Comparison of ENCODE assay signal across 32 cellular contexts in the genomic region with DNA sequence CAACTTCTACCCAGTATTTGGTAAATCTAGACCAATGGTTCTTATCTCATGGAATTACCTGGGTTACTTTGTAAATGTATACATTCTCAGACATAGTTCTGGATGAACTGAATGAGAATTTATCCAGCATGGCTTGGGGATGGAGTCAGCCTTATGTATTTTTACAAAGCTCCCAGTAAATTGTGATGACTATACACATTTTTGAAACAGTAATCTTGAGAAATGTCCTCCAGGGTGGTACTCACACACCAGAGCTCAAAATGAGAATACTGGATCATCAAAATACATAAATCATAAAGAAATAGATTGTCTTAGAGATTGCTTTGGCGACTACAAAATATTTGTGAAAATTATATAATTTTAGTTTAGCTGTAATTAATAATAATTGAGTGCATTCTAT.
DNase-seq lines count a peak whose midpoint lies in the region; ATAC-seq, FAIRE-seq and TF ChIP-seq lines count a peak whose summit lies in the region.
"Had no signal": no experiment of that assay in that cellular context is flagged by ENCODE, and none has a peak within 500 bp of the region (broad histone marks: within the 10 kb centered on the region; RNA-seq: fewer than 3 reads in every experiment).

No MANE protein-coding gene starts in this region.

- H2AK5ac ChIP-seq in IMR-90 (ENCODE audit: low read depth, low read length) = no peak overlapping the region

- no peaks in the 10 kb centered on the region for H3K36me3 ChIP-seq in HepG2 (replicated peaks in 1 of 2; ENCODE audit: control insufficient read depth in 1 of 2, insufficient read depth in 2 of 2, low read length in 2 of 2)
- no peaks in the 10 kb centered on the region for H3K36me3 ChIP-seq in right lobe of liver
- no peaks in the 10 kb centered on the region for H3K36me3 ChIP-seq in IMR-90 (ENCODE audit: control insufficient read depth, insufficient read depth, low read length)
- no peaks in the 10 kb centered on the region for H3K36me3 ChIP-seq in body of pancreas (replicated peaks in 1 of 2; ENCODE audit: insufficient read depth in 1 of 2, low read depth in 2 of 2)
- H3K36me3 ChIP-seq: BE2C; BLaER1; BLaER1 treated with 17β-estradiol and CSF1 and Interleukin-3, amounts not matched to agents 10 nM and 100 nM had no signal

- CTCF ChIA-PET in HepG2 (lab: Yijun Ruan, JAX; ENCODE audit: low intra/inter-chr PET ratio, low total read pairs) = no interaction called here
- CTCF ChIA-PET in A549 (lab: Yijun Ruan, JAX) = no interaction called here
- CTCF ChIA-PET in IMR-90 (lab: Yijun Ruan, JAX) = interaction anchor here (0.6 kb wide), 1 partner anchor 1420 kb away, joined by 3 read pairs; no protein-coding TSS in a partner anchor

- no peak for TF ChIP-seq RAD21 in HepG2 (CRISPR knock-in tag; IDR thresholded peaks at IDR 0.05)
- TF ChIP-seq RAD21 in A549 (conservative IDR thresholded peaks at IDR 0.05 in 1 of 2, IDR thresholded peaks at IDR 0.05 in 1 of 2) = no peak
- TF ChIP-seq RAD21 in IMR-90 (IDR thresholded peaks at IDR 0.05; ENCODE audit: low read length) = no peak

- no peak overlapping the region for H2BK15ac ChIP-seq in IMR-90 (ENCODE audit: low read depth, low read length)

- dilution Hi-C loops in IMR-90 (cut with HindIII; ENCODE audit: low sequenced_read_pairs, unreplicated experiment) = no loop called here

- H4K20me1 ChIP-seq in HepG2 (ENCODE audit: insufficient read depth, low read length) (no peaks in the 10 kb centered on the region), IMR-90 (ENCODE audit: insufficient read depth, low read length) (no peaks in the 10 kb centered on the region)
- H4K20me1 ChIP-seq: BLaER1; BLaER1 treated with 17β-estradiol and CSF1 and Interleukin-3, amounts not matched to agents 10 nM and 100 nM had no signal

- in situ Hi-C loops in HepG2 (cut with HindIII; ENCODE audit: extremely low pct_ligation_motif_present, low pct_unique_long_range_greater_than_20kb) = no loop called here
- in situ Hi-C loops in IMR-90 (cut with MboI; ENCODE audit: low sequenced_read_pairs) = no loop called here

- no peak overlapping the region for H3K23ac ChIP-seq in IMR-90 (ENCODE audit: low read depth, low read length)

- BruUV-seq in HepG2 (replicated peaks; lab: Mats Ljungman, UMichigan) (no TSS peak), IMR-90 (replicated peaks; lab: Mats Ljungman, UMichigan) (no TSS peak)

- H4K8ac ChIP-seq in IMR-90 (ENCODE audit: low read depth in 2 of 2, low read length in 2 of 2) = no peak overlapping the region

- H2AK9ac ChIP-seq in IMR-90 (replicated peaks; ENCODE audit: low read depth, low read length, poor library complexity) = no peak overlapping the region

- ATAC-seq in HepG2 = no peak
- ATAC-seq in right lobe of liver = no peak
- ATAC-seq in A549 = no peak
- no peak for ATAC-seq in IMR-90 (ENCODE audit: low read depth)
- no peak for ATAC-seq in body of pancreas
- no peak for ATAC-seq in GM18870 (IDR thresholded peaks at IDR 0.05; ENCODE audit: unreplicated experiment)
- ATAC-seq: CD8-positive, alpha-beta T cell had no signal

- H4K91ac ChIP-seq in IMR-90 (ENCODE audit: insufficient read depth, low read depth, low read length) = no peak overlapping the region

- H3K9me1 ChIP-seq in IMR-90 (ENCODE audit: insufficient read depth, low read length) = no peaks in the 10 kb centered on the region

- POLR2A ChIA-PET in HepG2 (lab: Yijun Ruan, JAX) = no interaction called here
- POLR2A ChIA-PET in A549 (lab: Yijun Ruan, JAX) = no interaction called here
- POLR2A ChIA-PET in IMR-90 (lab: Charles Lee; ENCODE audit: unreplicated experiment) = no interaction called here

- intact Hi-C loops in HepG2 (cut with micrococcal nuclease; ENCODE audit: unreplicated experiment) (no loop called here), right lobe of liver (cut with DNase I) (no loop called here), IMR-90 (cut with micrococcal nuclease) (no loop called here), body of pancreas (cut with DNase I) (no loop called here)

- TF ChIP-seq EP300 in HepG2 (IDR thresholded peaks at IDR 0.05; ENCODE audit: low read depth in 2 of 2, low read length in 2 of 2) (no peak), HepG2 (CRISPR knock-in tag; IDR thresholded peaks at IDR 0.05; ENCODE audit: borderline replicate concordance) (no peak), A549 (IDR thresholded peaks at IDR 0.05) (no peak)

- no peak overlapping the region for H3K56ac ChIP-seq in IMR-90 (ENCODE audit: extremely low read depth, insufficient read depth, low read length)

- H3K4me1 ChIP-seq in HepG2 (ENCODE audit: insufficient read depth, low read length) (no peaks in the 10 kb centered on the region), right lobe of liver (no peaks in the 10 kb centered on the region), A549 (no peaks in the 10 kb centered on the region), IMR-90 (ENCODE audit: control insufficient read depth, insufficient read depth, low read length) (no peaks in the 10 kb centered on the region), body of pancreas (no peaks in the 10 kb centered on the region)
- H3K4me1 ChIP-seq: BE2C; BLaER1; BLaER1 treated with 17β-estradiol and CSF1 and Interleukin-3, amounts not matched to agents 10 nM and 100 nM; Caco-2 had no signal

- no peak overlapping the region for H3K18ac ChIP-seq in IMR-90 (ENCODE audit: low read depth, low read length)

- no peak overlapping the region for H3K27ac ChIP-seq in HepG2 (ENCODE audit: extremely low read length, insufficient read depth, low read length)
- H3K27ac ChIP-seq in right lobe of liver = no peak overlapping the region
- no peak overlapping the region for H3K27ac ChIP-seq in A549
- no peak overlapping the region for H3K27ac ChIP-seq in IMR-90 (ENCODE audit: insufficient read depth, low read length)
- no peak overlapping the region for H3K27ac ChIP-seq in body of pancreas
- H3K27ac ChIP-seq: 22Rv1; BLaER1; BLaER1 treated with 17β-estradiol and CSF1 and Interleukin-3, amounts not matched to agents 10 nM and 100 nM; C4-2B had no signal

- H2BK120ac ChIP-seq in IMR-90 (ENCODE audit: low read depth, low read length) = no peak overlapping the region

- H3K9me3 ChIP-seq in HepG2 (ENCODE audit: low read length) = peaks cover 6% of the 10 kb centered on the region
- H3K9me3 ChIP-seq in right lobe of liver = no peaks in the 10 kb centered on the region
- H3K9me3 ChIP-seq in A549 = no peaks in the 10 kb centered on the region
- no peaks in the 10 kb centered on the region for H3K9me3 ChIP-seq in IMR-90 (ENCODE audit: control insufficient read depth, insufficient read depth, low read length)
- H3K9me3 ChIP-seq in body of pancreas = no peaks in the 10 kb centered on the region
- H3K9me3 ChIP-seq: BE2C; BLaER1; BLaER1 treated with 17β-estradiol and CSF1 and Interleukin-3, amounts not matched to agents 10 nM and 100 nM; Caco-2 had no signal

- 12% methylated on average over 1 of the region's 1 CpG for WGBS in HepG2 (ENCODE audit: low lambda C conversion rate)
- 54% methylated on average over 1 of the region's 1 CpG for WGBS in right lobe of liver (ENCODE audit: insufficient coverage, low coverage, low lambda C conversion rate, missing lambda C conversion rate)
- WGBS in A549 (ENCODE audit: missing lambda C conversion rate) = 54% methylated on average over 1 of the region's 1 CpG
- WGBS in IMR-90 (ENCODE audit: extremely low coverage in 2 of 2, insufficient read length in 1 of 2), 2 experiments = no CpG with 5 or more reads among the region's 1 CpG
- WGBS in body of pancreas, 2 donors = 51 to 67% methylated on average over 1 of the region's 1 CpG

- H3K14ac ChIP-seq in IMR-90 (replicated peaks; ENCODE audit: low read depth, low read length) = no peak overlapping the region

- no peak for TF ChIP-seq POLR2A in HepG2 (IDR thresholded peaks at IDR 0.05; ENCODE audit: insufficient read depth in 1 of 2, low read depth in 2 of 2, low read length in 2 of 2)
- no peak for TF ChIP-seq POLR2A in right lobe of liver (IDR thresholded peaks at IDR 0.05)
- no peak for TF ChIP-seq POLR2A in A549 (IDR thresholded peaks at IDR 0.05; ENCODE audit: low read length)
- no peak for TF ChIP-seq POLR2A in IMR-90 (IDR thresholded peaks at IDR 0.05; ENCODE audit: low read depth, low read length)
- TF ChIP-seq POLR2A in body of pancreas (IDR thresholded peaks at IDR 0.05) = no peak

- no peak overlapping the region for H3K4ac ChIP-seq in IMR-90 (ENCODE audit: low read depth, low read length)

- no peak overlapping the region for H2AFZ ChIP-seq in HepG2 (ENCODE audit: low read length)
- no peak overlapping the region for H2AFZ ChIP-seq in IMR-90 (replicated peaks; ENCODE audit: low read length, poor library complexity)

- DNase-seq in HepG2 (ENCODE audit: low spot score) = no peak
- no peak for DNase-seq in right lobe of liver
- DNase-seq in A549 (ENCODE audit: low read depth in 1 of 2, low spot score in 1 of 2) = no peak
- DNase-seq in IMR-90 = no peak
- no peak for DNase-seq in body of pancreas
- DNase-seq: 8988T; ACHN; AML-193; BE2C; C1 segment of cervical spinal cord; Caco-2; Calu3; CD4-positive, alpha-beta memory T cell; CD4-positive, alpha-beta T cell; CD4-positive, CD25-positive, alpha-beta regulatory T cell; CD8-positive, alpha-beta memory T cell; CD8-positive, alpha-beta T cell; COR-L47; DMS 273 treated with DMSO at 0.1 percent for 48 hours; DMS153; DMS53; DMS79; DMS79 treated with DMSO at 0.1 percent for 48 hours; DND-41; EL had no signal

- H2BK5ac ChIP-seq in IMR-90 (ENCODE audit: low read depth, low read length, poor library complexity, severe bottlenecking) = no peak overlapping the region

- no peak overlapping the region for H3K4me2 ChIP-seq in HepG2 (ENCODE audit: low read depth, low read length)
- no peak overlapping the region for H3K4me2 ChIP-seq in A549
- H3K4me2 ChIP-seq in IMR-90 (ENCODE audit: low read depth, low read length) = no peak overlapping the region
- H3K4me2 ChIP-seq: BLaER1; BLaER1 treated with 17β-estradiol and CSF1 and Interleukin-3, amounts not matched to agents 10 nM and 100 nM had no signal

- no peaks in the 10 kb centered on the region for H3K27me3 ChIP-seq in HepG2 (ENCODE audit: control insufficient read depth in 1 of 2, insufficient read depth in 2 of 2, low read length in 2 of 2)
- H3K27me3 ChIP-seq in right lobe of liver = no peaks in the 10 kb centered on the region
- H3K27me3 ChIP-seq in IMR-90 (ENCODE audit: control insufficient read depth, insufficient read depth, low read length) = no peaks in the 10 kb centered on the region
- H3K27me3 ChIP-seq in body of pancreas = no peaks in the 10 kb centered on the region
- H3K27me3 ChIP-seq: BE2C; BLaER1; BLaER1 treated with 17β-estradiol and CSF1 and Interleukin-3, amounts not matched to agents 10 nM and 100 nM had no signal

- no peak overlapping the region for H2BK20ac ChIP-seq in IMR-90 (ENCODE audit: low read depth, low read length)

- no peak for FAIRE-seq in HepG2 (lab: Jason Lieb, UNC)
- FAIRE-seq in A549 (lab: Jason Lieb, UNC) = no peak
- FAIRE-seq: A204.1, D721Med had no signal

- H4K5ac ChIP-seq in IMR-90 (ENCODE audit: low read depth, low read length) = no peak overlapping the region

- H3K79me1 ChIP-seq in IMR-90 (ENCODE audit: low read depth in 1 of 2, low read length in 2 of 2) = no peaks in the 10 kb centered on the region

- H3K9ac ChIP-seq in HepG2 (ENCODE audit: insufficient read depth, low read depth, low read length) (no peak overlapping the region), IMR-90 (ENCODE audit: low read depth, low read length) (no peak overlapping the region)
- H3K9ac ChIP-seq: BLaER1; BLaER1 treated with 17β-estradiol and CSF1 and Interleukin-3, amounts not matched to agents 10 nM and 100 nM had no signal

- no peaks in the 10 kb centered on the region for H3K79me2 ChIP-seq in HepG2 (ENCODE audit: insufficient read depth, low read length)

- TF ChIP-seq CTCF in HepG2 (CRISPR knock-in tag; IDR thresholded peaks at IDR 0.05) (no peak), right lobe of liver (IDR thresholded peaks at IDR 0.05) (no peak), A549 (IDR thresholded peaks at IDR 0.05) (no peak), IMR-90 (conservative IDR thresholded peaks at IDR 0.05; ENCODE audit: low read depth, low read length) (no peak), body of pancreas (IDR thresholded peaks at IDR 0.05) (no peak)

- no peak overlapping the region for H3K4me3 ChIP-seq in HepG2 (replicated peaks in 1 of 3; ENCODE audit: insufficient read depth in 1 of 3, low read depth in 2 of 3, low read length in 3 of 3)
- H3K4me3 ChIP-seq in right lobe of liver = no peak overlapping the region
- H3K4me3 ChIP-seq in A549 = no peak overlapping the region
- no peak overlapping the region for H3K4me3 ChIP-seq in IMR-90 (ENCODE audit: insufficient read depth, low read depth, low read length)
- no peak overlapping the region for H3K4me3 ChIP-seq in body of pancreas
- H3K4me3 ChIP-seq: BLaER1; BLaER1 treated with 17β-estradiol and CSF1 and Interleukin-3, amounts not matched to agents 10 nM and 100 nM had no signal
